ENCODE assay signal across 2 cellular contexts in genomic region chr12:552466-552865, GRCh38.
TF ChIP-seq lines count a peak whose summit lies in the region.

No MANE protein-coding gene starts in this region.

TF ChIP-seq in A549, 52 proteins besides CTCF, POLR2A, EP300 and RAD21:
- TF ChIP-seq MAX (IDR thresholded peaks at IDR 0.05) (no peak), FOSL2 (IDR thresholded peaks at IDR 0.05) (no peak), FOSL2 (CRISPR knock-in tag; IDR thresholded peaks at IDR 0.05) (no peak), USF2 (IDR thresholded peaks at IDR 0.05) (peak; percentile 67), RNF2 (IDR thresholded peaks at IDR 0.05; ENCODE audit: borderline replicate concordance, low read depth) (no peak), HOXB13 (CRISPR knock-in tag; IDR thresholded peaks at IDR 0.05; ENCODE audit: low read depth) (no peak)

TF ChIP-seq in K562, 482 proteins besides CTCF, POLR2A, EP300 and RAD21 (continued from another document and continues in another):
- TF ChIP-seq, protein P1, sequence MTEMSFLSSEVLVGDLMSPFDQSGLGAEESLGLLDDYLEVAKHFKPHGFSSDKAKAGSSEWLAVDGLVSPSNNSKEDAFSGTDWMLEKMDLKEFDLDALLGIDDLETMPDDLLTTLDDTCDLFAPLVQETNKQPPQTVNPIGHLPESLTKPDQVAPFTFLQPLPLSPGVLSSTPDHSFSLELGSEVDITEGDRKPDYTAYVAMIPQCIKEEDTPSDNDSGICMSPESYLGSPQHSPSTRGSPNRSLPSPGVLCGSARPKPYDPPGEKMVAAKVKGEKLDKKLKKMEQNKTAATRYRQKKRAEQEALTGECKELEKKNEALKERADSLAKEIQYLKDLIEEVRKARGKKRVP (CRISPR knock-in tag; IDR thresholded peaks at IDR 0.05): no peak
- TF ChIP-seq ZFPM2 (CRISPR knock-in tag; IDR thresholded peaks at IDR 0.05) (no peak), CHD1 (IDR thresholded peaks at IDR 0.05; ENCODE audit: low read length) (no peak), FOXK1 (CRISPR knock-in tag; IDR thresholded peaks at IDR 0.05; ENCODE audit: borderline replicate concordance) (no peak), MAFG (tag; conservative IDR thresholded peaks at IDR 0.05) (no peak), ZNF780A (CRISPR knock-in tag; IDR thresholded peaks at IDR 0.05) (no peak), TEAD2 (tag; IDR thresholded peaks at IDR 0.05) (no peak), ILF3 (IDR thresholded peaks at IDR 0.05; ENCODE audit: borderline replicate concordance) (no peak), SRSF9 (IDR thresholded peaks at IDR 0.05; ENCODE audit: borderline replicate concordance, low read depth, low read length) (no peak), PURB (CRISPR knock-in tag; IDR thresholded peaks at IDR 0.05; ENCODE audit: low read depth) (no peak), NR2C2 (CRISPR knock-in tag; IDR thresholded peaks at IDR 0.05) (no peak), NR2C2 (tag; IDR thresholded peaks at IDR 0.05) (no peak), USF1 (CRISPR knock-in tag; IDR thresholded peaks at IDR 0.05) (peak; percentile 30; the same call in 1 of the 2 replicates), MAX (CRISPR knock-in tag; IDR thresholded peaks at IDR 0.05) (no peak), FOXM1 (IDR thresholded peaks at IDR 0.05; ENCODE audit: low read depth) (no peak), FOXM1 (CRISPR knock-in tag; IDR thresholded peaks at IDR 0.05; ENCODE audit: low read depth) (no peak), ZNF253 (CRISPR knock-in tag; conservative IDR thresholded peaks at IDR 0.05) (no peak), ZNF76 (CRISPR knock-in tag; IDR thresholded peaks at IDR 0.05; ENCODE audit: borderline replicate concordance) (no peak), ZNF551 (CRISPR knock-in tag; IDR thresholded peaks at IDR 0.05) (no peak), ZC3H8 (IDR thresholded peaks at IDR 0.05) (no peak), L3MBTL2 (IDR thresholded peaks at IDR 0.05) (peak; percentile 54), TBL1XR1 (IDR thresholded peaks at IDR 0.05; ENCODE audit: low read length in 2 of 2) (no peak), POLR3A (IDR thresholded peaks at IDR 0.05; ENCODE audit: borderline replicate concordance, extremely low read depth, insufficient read depth, insufficient read length) (no peak), ZNF354B (CRISPR knock-in tag; IDR thresholded peaks at IDR 0.05) (no peak), USF2 (CRISPR knock-in tag; IDR thresholded peaks at IDR 0.05) (peak; percentile 50), E2F3 (CRISPR knock-in tag; IDR thresholded peaks at IDR 0.05) (no peak), ZNF316 (IDR thresholded peaks at IDR 0.05) (no peak), SREBF2 (CRISPR knock-in tag; IDR thresholded peaks at IDR 0.05) (no peak), RAD51 (IDR thresholded peaks at IDR 0.05; ENCODE audit: borderline replicate concordance, low read depth) (peak; percentile 78), YBX1 (IDR thresholded peaks at IDR 0.05) (no peak), ZNF707 (CRISPR knock-in tag; conservative IDR thresholded peaks at IDR 0.05) (no peak), ZBTB11 (CRISPR knock-in tag; IDR thresholded peaks at IDR 0.05) (no peak), CEBPG (CRISPR knock-in tag; IDR thresholded peaks at IDR 0.05) (no peak), CEBPG (tag; conservative IDR thresholded peaks at IDR 0.05 in 1 of 2, IDR thresholded peaks at IDR 0.05 in 1 of 2) (no peak), ZBTB34 (CRISPR knock-in tag; IDR thresholded peaks at IDR 0.05) (no peak), ZNF318 (IDR thresholded peaks at IDR 0.05; ENCODE audit: borderline replicate concordance in 1 of 2, low read depth in 1 of 2) (no peak), KLF16 (IDR thresholded peaks at IDR 0.05) (no peak), CLOCK (CRISPR knock-in tag; IDR thresholded peaks at IDR 0.05; ENCODE audit: borderline replicate concordance) (no peak)
- TF ChIP-seq, protein P2, sequence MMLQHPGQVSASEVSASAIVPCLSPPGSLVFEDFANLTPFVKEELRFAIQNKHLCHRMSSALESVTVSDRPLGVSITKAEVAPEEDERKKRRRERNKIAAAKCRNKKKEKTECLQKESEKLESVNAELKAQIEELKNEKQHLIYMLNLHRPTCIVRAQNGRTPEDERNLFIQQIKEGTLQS (IDR thresholded peaks at IDR 0.05): no peak
- TF ChIP-seq, protein P2 (CRISPR knock-in tag; conservative IDR thresholded peaks at IDR 0.05): no peak
- TF ChIP-seq, protein P3, sequence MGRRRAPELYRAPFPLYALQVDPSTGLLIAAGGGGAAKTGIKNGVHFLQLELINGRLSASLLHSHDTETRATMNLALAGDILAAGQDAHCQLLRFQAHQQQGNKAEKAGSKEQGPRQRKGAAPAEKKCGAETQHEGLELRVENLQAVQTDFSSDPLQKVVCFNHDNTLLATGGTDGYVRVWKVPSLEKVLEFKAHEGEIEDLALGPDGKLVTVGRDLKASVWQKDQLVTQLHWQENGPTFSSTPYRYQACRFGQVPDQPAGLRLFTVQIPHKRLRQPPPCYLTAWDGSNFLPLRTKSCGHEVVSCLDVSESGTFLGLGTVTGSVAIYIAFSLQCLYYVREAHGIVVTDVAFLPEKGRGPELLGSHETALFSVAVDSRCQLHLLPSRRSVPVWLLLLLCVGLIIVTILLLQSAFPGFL (CRISPR knock-in tag; IDR thresholded peaks at IDR 0.05): no peak
